8 cellular contexts compared by ENCODE assay signal in the genomic region with DNA sequence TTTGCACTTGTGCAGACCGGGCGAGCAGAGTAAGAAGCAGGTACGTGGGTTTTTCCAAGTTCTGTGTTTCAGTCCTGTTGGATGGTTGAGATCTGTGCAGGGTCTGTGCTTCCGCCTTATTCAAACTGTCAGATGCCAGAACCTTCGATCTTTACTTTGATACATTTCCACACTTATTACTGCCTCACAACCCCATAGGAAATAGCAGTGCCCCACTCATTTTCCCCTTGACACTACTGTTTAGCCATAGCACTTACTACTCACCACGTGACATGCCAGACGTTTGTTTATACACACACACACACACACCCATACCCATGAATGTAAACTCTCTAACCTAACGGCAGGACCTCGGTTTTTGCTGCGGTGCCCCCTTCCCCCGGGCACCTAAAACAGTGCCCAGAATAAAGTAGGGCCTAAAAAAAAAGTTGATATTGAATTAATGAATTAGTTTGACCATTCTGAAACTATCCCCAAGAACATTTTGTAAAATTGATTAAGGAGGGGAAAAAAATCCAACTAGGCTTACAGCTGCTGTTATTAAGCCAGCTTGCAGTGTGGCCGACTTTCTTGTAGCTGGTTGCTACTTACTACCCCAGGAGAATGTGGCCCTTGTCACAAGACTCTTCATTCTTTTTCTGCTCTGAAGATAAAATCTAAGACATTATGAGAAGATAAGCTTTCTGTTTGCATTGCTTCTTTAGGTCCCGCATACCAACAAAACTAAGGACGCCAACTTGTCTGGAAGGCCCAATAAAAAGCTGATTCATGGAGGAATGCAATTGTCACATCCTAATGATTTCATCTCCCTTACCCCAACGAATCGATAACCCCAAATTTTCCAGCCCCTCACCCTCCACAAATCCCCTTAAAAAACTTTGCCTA. TPM values are rescaled to one million over a fixed set of nuclear protein-coding genes. Genes with fewer than 3 reads are reported as not detected.
DNase-seq lines count a peak whose midpoint lies in the region; ATAC-seq and TF ChIP-seq lines count a peak whose summit lies in the region.

No MANE protein-coding gene starts in this region.

- H3K27me3 ChIP-seq in breast epithelium (no peaks in the 10 kb centered on the region), thymus (ENCODE audit: control insufficient read depth, insufficient read depth) (no peaks in the 10 kb centered on the region)

- no peaks in the 10 kb centered on the region for H3K4me1 ChIP-seq in breast epithelium
- peaks cover 9% of the 10 kb centered on the region for H3K4me1 ChIP-seq in thymus (ENCODE audit: control insufficient read depth, insufficient read depth, low read length)

- no peaks in the 10 kb centered on the region for H3K36me3 ChIP-seq in breast epithelium
- peaks cover 7% of the 10 kb centered on the region for H3K36me3 ChIP-seq in thymus (ENCODE audit: control insufficient read depth, insufficient read depth)

- peaks cover 35% of the 10 kb centered on the region for H3K4me1 Mint-ChIP-seq in activated T-cell treated with anti-CD3 and anti-CD28 coated beads, Interleukin-2, amount 50 U/mL, for 24 hours (ENCODE audit: low read depth)

- TF ChIP-seq CTCF in breast epithelium (IDR thresholded peaks at IDR 0.05) (peak in 1 of 3 donors; percentile 31), GM10266 (IDR thresholded peaks at IDR 0.05; ENCODE audit: control insufficient read depth, insufficient read depth, low read depth, missing control alignments) (no peak)

- no peaks in the 10 kb centered on the region for H3K9me3 ChIP-seq in breast epithelium
- H3K9me3 ChIP-seq in thymus (ENCODE audit: control insufficient read depth): no peaks in the 10 kb centered on the region

- no peaks in the 10 kb centered on the region for H3K27me3 Mint-ChIP-seq in activated T-cell treated with anti-CD3 and anti-CD28 coated beads, Interleukin-2, amount 50 U/mL, for 24 hours

- peak overlapping the region; percentile 97 to 98 for H3K27ac ChIP-seq in breast epithelium
- peak overlapping the region; percentile 97 for H3K27ac ChIP-seq in thymus (ENCODE audit: low read depth)

- H3K4me3 ChIP-seq in breast epithelium (peak overlapping the region; percentile 89 to 93 (median 93)), thymus (ENCODE audit: low read length) (peak overlapping the region; percentile 59)

- 7% methylated on average over 16 of the region's 16 CpGs for WGBS in thymus

- intact Hi-C loops in breast epithelium (cut with DNase I; ENCODE audit: low total_unique reads): no loop called here

- no peaks in the 10 kb centered on the region for H3K9me3 Mint-ChIP-seq in activated T-cell treated with anti-CD3 and anti-CD28 coated beads, Interleukin-2, amount 50 U/mL, for 24 hours

- no peak for DNase-seq in activated T-cell treated with anti-CD3 and anti-CD28 coated beads, Interleukin-2, amount 50 U/mL, for 24 hours
- no peak for DNase-seq in activated T-cell treated with anti-CD3 and anti-CD28 coated beads, Interleukin-2, amount 50 U/mL, for 48 hours
- peak; percentile 76 for DNase-seq in NCI-H748 (lab: John Stamatoyannopoulos, UW; ENCODE audit: unreplicated experiment)
- DNase-seq in breast epithelium (ENCODE audit: low spot score in 2 of 2): no peak
- peak; percentile 9 for DNase-seq in left kidney (ENCODE audit: low read depth, low spot score)
- no peak for DNase-seq in GM10266 (ENCODE audit: extremely low spot score)

- peak overlapping the region; percentile 83 for H3K4me3 Mint-ChIP-seq in activated T-cell treated with anti-CD3 and anti-CD28 coated beads, Interleukin-2, amount 50 U/mL, for 24 hours

- peak overlapping the region; percentile 94 for H3K27ac Mint-ChIP-seq in activated T-cell treated with anti-CD3 and anti-CD28 coated beads, Interleukin-2, amount 50 U/mL, for 24 hours

- no peak for TF ChIP-seq POLR2A in breast epithelium (IDR thresholded peaks at IDR 0.05)

- H3K36me3 Mint-ChIP-seq in activated T-cell treated with anti-CD3 and anti-CD28 coated beads, Interleukin-2, amount 50 U/mL, for 24 hours (ENCODE audit: low read depth): peaks cover 33% of the 10 kb centered on the region

- peak; percentile 30 for ATAC-seq in HG02678 (IDR thresholded peaks at IDR 0.05; ENCODE audit: unreplicated experiment)

RNA-seq across cellular contexts. Expression of a gene that starts 0.7 kb away (rescaled TPM):
- 10 to 100 TPM in 2 of 3 donors, 1 to 10 TPM in 1; 8.8 to 18.7 (median 10.8) TPM for total RNA-seq in breast epithelium
- 15.8 TPM for polyA plus RNA-seq in thymus

Comparison
In these comparisons a context has a peak if more than half of its experiments do, and no peak if none do; other contexts are left out.
1. DNase-seq: peak in NCI-H748 (single experiment) and left kidney (single experiment); none in activated T-cell treated with anti-CD3 and anti-CD28 coated beads, Interleukin-2, amount 50 U/mL, for 24 hours (single experiment), activated T-cell treated with anti-CD3 and anti-CD28 coated beads, Interleukin-2, amount 50 U/mL, for 48 hours (0 of 2), breast epithelium (0 of 2) and GM10266 (single experiment).